36 cellular contexts compared by ENCODE assay signal in the genomic region with DNA sequence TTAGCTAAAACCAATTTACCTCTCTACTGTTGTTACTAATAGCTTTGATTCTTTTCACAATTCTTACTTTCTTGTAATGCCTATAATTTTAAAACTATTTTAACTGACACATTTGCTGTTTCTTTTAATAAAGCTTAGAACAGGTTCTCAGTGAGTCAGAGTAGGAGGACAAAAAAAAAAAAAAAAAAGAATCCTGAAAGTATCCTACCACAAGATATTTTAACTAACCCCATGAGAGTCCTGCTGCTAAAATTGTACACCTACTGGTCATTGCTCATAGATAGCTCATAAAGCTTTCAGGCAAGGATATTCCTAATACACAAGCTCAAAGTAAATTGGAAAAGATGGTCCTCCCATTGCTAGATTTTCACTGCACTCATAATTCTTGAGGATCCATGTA.
"Had no signal": no experiment of that assay in that cellular context is flagged by ENCODE, and none has a peak within 500 bp of the region (broad histone marks: within the 10 kb centered on the region; RNA-seq: fewer than 3 reads in every experiment).

No MANE protein-coding gene starts in this region.

- H3K36me3 Mint-ChIP-seq: activated CD4-positive, alpha-beta memory T cell treated with anti-CD3 and anti-CD28 coated beads for 36 hours; activated naive CD4-positive, alpha-beta T cell treated with anti-CD3 and anti-CD28 coated beads, Interleukin-2, amount 50 U/mL, for 72 hours; activated naive CD8-positive, alpha-beta T cell treated with anti-CD3 and anti-CD28 coated beads for 36 hours; brain had no signal

- H3K27ac Mint-ChIP-seq: activated B cell treated with CpG ODN at 0.5 μM for 24 hours; activated CD4-positive, alpha-beta memory T cell treated with anti-CD3 and anti-CD28 coated beads for 36 hours; activated CD4-positive, alpha-beta T cell treated with anti-CD3 and anti-CD28 coated beads, Interleukin-2, amount 10 ng/mL, durations not matched to agents 24 days and 14 days; activated CD8-positive, alpha-beta T cell treated with anti-CD3 and anti-CD28 coated beads for 36 hours; activated naive CD4-positive, alpha-beta T cell treated with anti-CD3 and anti-CD28 coated beads for 36 hours; activated naive CD4-positive, alpha-beta T cell treated with anti-CD3 and anti-CD28 coated beads, Interleukin-2, amount 50 U/mL, for 72 hours; activated naive CD8-positive, alpha-beta T cell treated with anti-CD3 and anti-CD28 coated beads for 36 hours; activated T-cell treated with anti-CD3 and anti-CD28 coated beads, Interleukin-2, amount 50 U/mL, for 72 hours; activated T-helper 1 cell treated with anti-CD3 and anti-CD28 coated beads, Interleukin-12 subunit alpha, Interleukin-12 subunit beta, Interleukin-2, Interleukin-4 antibody, amounts not matched to agents 30 ng/mL and 10 ng/mL and 1 ng/mL, durations not matched to agents 14 hours and 24 hours and 36 hours; activated T-helper 17 cell treated with anti-CD3 and anti-CD28 coated beads, Interleukin-2, amount 50 U/mL, for 72 hours; brain; T-helper 1 cell treated with Interleukin-12 subunit alpha and Interleukin-12 subunit beta and Interleukin-4 antibody, amounts not matched to agents 30 μg/mL and 1 μg/mL, for 36 hours; T-helper 2 cell treated with Interferon-gamma antibody and Interleukin-4, amounts not matched to agents 5 μg/mL and 100 μg/mL, for 36 hours had no signal

- H3K9me3 Mint-ChIP-seq: activated B cell treated with CpG ODN at 0.5 μM for 24 hours; activated CD4-positive, alpha-beta memory T cell treated with anti-CD3 and anti-CD28 coated beads for 36 hours; activated CD4-positive, alpha-beta T cell treated with anti-CD3 and anti-CD28 coated beads, Interleukin-2, amount 10 ng/mL, durations not matched to agents 24 days and 14 days; activated CD8-positive, alpha-beta T cell treated with anti-CD3 and anti-CD28 coated beads for 36 hours; activated naive CD4-positive, alpha-beta T cell treated with anti-CD3 and anti-CD28 coated beads for 36 hours; activated naive CD4-positive, alpha-beta T cell treated with anti-CD3 and anti-CD28 coated beads, Interleukin-2, amount 50 U/mL, for 72 hours; activated naive CD8-positive, alpha-beta T cell treated with anti-CD3 and anti-CD28 coated beads for 36 hours; activated T-cell treated with anti-CD3 and anti-CD28 coated beads, Interleukin-2, amount 50 U/mL, for 4 hours; activated T-helper 1 cell treated with anti-CD3 and anti-CD28 coated beads, Interleukin-12 subunit alpha, Interleukin-12 subunit beta, Interleukin-2, Interleukin-4 antibody, amounts not matched to agents 30 ng/mL and 10 ng/mL and 1 ng/mL, durations not matched to agents 14 hours and 24 hours and 36 hours; activated T-helper 17 cell treated with anti-CD3 and anti-CD28 coated beads, Interleukin-2, amount 50 U/mL, for 72 hours; brain; T-helper 1 cell treated with Interleukin-12 subunit alpha and Interleukin-12 subunit beta and Interleukin-4 antibody, amounts not matched to agents 30 μg/mL and 1 μg/mL, for 36 hours; T-helper 2 cell treated with Interferon-gamma antibody and Interleukin-4, amounts not matched to agents 5 μg/mL and 100 μg/mL, for 36 hours had no signal

- H3K4me1 Mint-ChIP-seq: activated B cell treated with CpG ODN at 0.5 μM for 24 hours; activated CD4-positive, alpha-beta T cell treated with anti-CD3 and anti-CD28 coated beads, Interleukin-2, amount 10 ng/mL, durations not matched to agents 24 days and 14 days; activated naive CD8-positive, alpha-beta T cell treated with anti-CD3 and anti-CD28 coated beads for 36 hours; activated T-helper 17 cell treated with anti-CD3 and anti-CD28 coated beads, Interleukin-2, amount 50 U/mL, for 72 hours; brain; central memory CD8-positive, alpha-beta T cell had no signal

- H3K36me3 ChIP-seq: adrenal gland, ascending aorta, cardiac muscle cell had no signal

- DNase-seq: activated B cell treated with CpG ODN at 0.5 μM for 24 hours; activated CD4-positive, alpha-beta memory T cell treated with anti-CD3 and anti-CD28 coated beads for 36 hours; activated CD4-positive, alpha-beta T cell treated with anti-CD3 and anti-CD28 coated beads for 4 hours; activated CD4-positive, alpha-beta T cell treated with anti-CD3 and anti-CD28 coated beads, Interleukin-2, amount 10 ng/mL, durations not matched to agents 24 days and 14 days; activated CD4-positive, alpha-beta T cell treated with anti-CD3 and anti-CD28 coated beads, Interleukin-2, amount 50 U/mL, for 1 hour; activated CD4-positive, alpha-beta T cell treated with anti-CD3 and anti-CD28 coated beads, Interleukin-2, amount 50 U/mL, for 4 hours; activated CD4-positive, CD25-positive, alpha-beta regulatory T cell treated with anti-CD3 and anti-CD28 coated beads, Interleukin-2, amount 50 U/mL, for 72 hours; activated CD8-positive, alpha-beta memory T cell treated with anti-CD3 and anti-CD28 coated beads, Interleukin-2, amount 50 U/mL, for 4 hours; activated CD8-positive, alpha-beta T cell treated with anti-CD3 and anti-CD28 coated beads for 36 hours; activated effector memory CD4-positive, alpha-beta T cell treated with anti-CD3 and anti-CD28 coated beads, Interleukin-2, amount 50 U/mL, for 16 hours; activated gamma-delta T cell treated with Interleukin-2 at 50 U/mL for 16 hours; activated naive CD4-positive, alpha-beta T cell; activated naive CD4-positive, alpha-beta T cell treated with anti-CD3 and anti-CD28 coated beads for 36 hours; activated naive CD4-positive, alpha-beta T cell treated with anti-CD3 and anti-CD28 coated beads, Interleukin-2, amount 50 U/mL, for 16 hours; activated naive CD8-positive, alpha-beta T cell treated with anti-CD3 and anti-CD28 coated beads for 36 hours; activated T-cell treated with anti-CD3 and anti-CD28 coated beads for 4 hours; activated T-cell treated with anti-CD3 and anti-CD28 coated beads, Interleukin-2, amount 50 U/mL, for 1 hour; activated T-cell treated with anti-CD3 and anti-CD28 coated beads, Interleukin-2, amount 50 U/mL, for 4 hours; activated T-cell treated with anti-CD3 and anti-CD28 coated beads, Interleukin-2, amount 50 U/mL, for 72 hours; adrenal gland; amniotic stem cell; caudate nucleus; cerebellar nuclear complex; T-helper 1 cell; T-helper 2 cell; T-helper 9 cell had no signal

- H3K27ac ChIP-seq: adrenal gland, ascending aorta, cardiac muscle cell, VCaP had no signal

- H3K4me1 ChIP-seq: adrenal gland, ascending aorta had no signal

- H3K4me3 ChIP-seq: adrenal gland, ascending aorta, cardiac muscle cell had no signal

- H3K9me3 ChIP-seq: adrenal gland, ascending aorta had no signal

- H3K27me3 Mint-ChIP-seq: activated B cell treated with CpG ODN at 0.5 μM for 24 hours; activated CD4-positive, alpha-beta memory T cell treated with anti-CD3 and anti-CD28 coated beads for 36 hours; activated CD4-positive, alpha-beta T cell treated with anti-CD3 and anti-CD28 coated beads, Interleukin-2, amount 10 ng/mL, durations not matched to agents 24 days and 14 days; activated CD8-positive, alpha-beta T cell treated with anti-CD3 and anti-CD28 coated beads for 36 hours; activated naive CD8-positive, alpha-beta T cell treated with anti-CD3 and anti-CD28 coated beads for 36 hours; activated T-helper 17 cell treated with anti-CD3 and anti-CD28 coated beads, Interleukin-2, amount 50 U/mL, for 72 hours; brain; central memory CD8-positive, alpha-beta T cell had no signal

- H3K27me3 ChIP-seq: adrenal gland, ascending aorta, cardiac muscle cell had no signal

- H3K4me3 Mint-ChIP-seq: activated B cell treated with CpG ODN at 0.5 μM for 24 hours; activated CD4-positive, alpha-beta memory T cell treated with anti-CD3 and anti-CD28 coated beads for 36 hours; activated CD4-positive, alpha-beta T cell treated with anti-CD3 and anti-CD28 coated beads, Interleukin-2, amount 10 ng/mL, durations not matched to agents 24 days and 14 days; activated CD8-positive, alpha-beta T cell treated with anti-CD3 and anti-CD28 coated beads for 36 hours; activated naive CD4-positive, alpha-beta T cell treated with anti-CD3 and anti-CD28 coated beads for 36 hours; activated naive CD8-positive, alpha-beta T cell treated with anti-CD3 and anti-CD28 coated beads for 36 hours; activated T-cell treated with anti-CD3 and anti-CD28 coated beads, Interleukin-2, amount 50 U/mL, for 4 hours; activated T-cell treated with anti-CD3 and anti-CD28 coated beads, Interleukin-2, amount 50 U/mL, for 72 hours; activated T-helper 1 cell treated with anti-CD3 and anti-CD28 coated beads, Interleukin-12 subunit alpha, Interleukin-12 subunit beta, Interleukin-2, Interleukin-4 antibody, amounts not matched to agents 30 ng/mL and 10 ng/mL and 1 ng/mL, durations not matched to agents 14 hours and 24 hours and 36 hours; activated T-helper 17 cell treated with anti-CD3 and anti-CD28 coated beads, Interleukin-2, amount 50 U/mL, for 72 hours; brain; central memory CD8-positive, alpha-beta T cell; T-helper 1 cell treated with Interleukin-12 subunit alpha and Interleukin-12 subunit beta and Interleukin-4 antibody, amounts not matched to agents 30 μg/mL and 1 μg/mL, for 36 hours; T-helper 2 cell treated with Interferon-gamma antibody and Interleukin-4, amounts not matched to agents 5 μg/mL and 100 μg/mL, for 36 hours had no signal

- ATAC-seq: activated CD8-positive, alpha-beta T cell treated with anti-CD3 and anti-CD28 coated beads for 36 hours; activated naive CD4-positive, alpha-beta T cell treated with anti-CD3 and anti-CD28 coated beads, Interleukin-2, amount 50 U/mL, for 72 hours; activated T-cell treated with anti-CD3 and anti-CD28 coated beads, Interleukin-2, amount 50 U/mL, for 4 hours; activated T-cell treated with anti-CD3 and anti-CD28 coated beads, Interleukin-2, amount 50 U/mL, for 72 hours; activated T-helper 17 cell treated with anti-CD3 and anti-CD28 coated beads, Interleukin-2, amount 50 U/mL, for 72 hours had no signal
